31 cellular contexts compared by ENCODE assay signal in genomic region chr16:89280546-89281188, GRCh38.
"Had no signal": no experiment of that assay in that cellular context is flagged by ENCODE, and none has a peak within 500 bp of the region (broad histone marks: within the 10 kb centered on the region; RNA-seq: fewer than 3 reads in every experiment).

No MANE protein-coding gene starts in this region.

- H3K4me1 Mint-ChIP-seq: activated naive CD4-positive, alpha-beta T cell treated with anti-CD3 and anti-CD28 coated beads, Interleukin-2, amount 10 ng/mL, durations not matched to agents 7 days and 5 days; activated naive CD8-positive, alpha-beta T cell treated with anti-CD3 and anti-CD28 coated beads, Interleukin-2, amount 50 U/mL, for 24 hours had no signal

- H3K9me3 Mint-ChIP-seq: activated naive CD4-positive, alpha-beta T cell treated with anti-CD3 and anti-CD28 coated beads, Interleukin-2, amount 10 ng/mL, durations not matched to agents 7 days and 5 days; activated naive CD8-positive, alpha-beta T cell treated with anti-CD3 and anti-CD28 coated beads, Interleukin-2, amount 50 U/mL, for 24 hours; dendritic cell treated with granulocyte-macrophage colony-stimulating factor and Interleukin-4, amounts not matched to agents 40 ng/mL and 50 ng/mL, for 4 days; memory B cell; stimulated activated memory B cell treated with anti-CD40 and anti-IgM and Interleukin-4, amounts not matched to agents 10 μg/mL and 1 μg/mL and 100 μg/mL, for 72 hours; stimulated activated naive CD8-positive, alpha-beta T cell treated with anti-CD3 and anti-CD28 coated beads, Interleukin-15, amount 100 ng/mL, for 72 hours; T-helper 2 cell treated with Interferon-gamma antibody and Interleukin-4, amounts not matched to agents 5 μg/mL and 100 μg/mL, for 36 hours had no signal

- H3K27me3 Mint-ChIP-seq: activated naive CD4-positive, alpha-beta T cell treated with anti-CD3 and anti-CD28 coated beads, Interleukin-2, amount 10 ng/mL, durations not matched to agents 7 days and 5 days; activated naive CD8-positive, alpha-beta T cell treated with anti-CD3 and anti-CD28 coated beads, Interleukin-2, amount 50 U/mL, for 24 hours; dendritic cell treated with granulocyte-macrophage colony-stimulating factor and Interleukin-4, amounts not matched to agents 40 ng/mL and 50 ng/mL, for 4 days; memory B cell; naive thymus-derived CD4-positive, alpha-beta T cell; progenitor cell of endocrine pancreas; stimulated activated memory B cell treated with anti-CD40 and anti-IgM and Interleukin-4, amounts not matched to agents 10 μg/mL and 1 μg/mL and 100 μg/mL, for 72 hours; stimulated activated naive CD8-positive, alpha-beta T cell treated with anti-CD3 and anti-CD28 coated beads, Interleukin-15, amount 100 ng/mL, for 72 hours had no signal

- H3K27me3 ChIP-seq: esophagus squamous epithelium, hepatocyte, ovary, sigmoid colon, thyroid gland, upper lobe of left lung had no signal

- H3K4me1 ChIP-seq: esophagus squamous epithelium, sigmoid colon, thyroid gland, upper lobe of left lung had no signal

- ATAC-seq: activated naive CD8-positive, alpha-beta T cell treated with anti-CD3 and anti-CD28 coated beads, Interleukin-2, amount 50 U/mL, for 24 hours; left colon; naive thymus-derived CD4-positive, alpha-beta T cell; stimulated activated memory B cell treated with anti-CD40 and anti-IgM and Interleukin-4, amounts not matched to agents 10 μg/mL and 1 μg/mL and 100 μg/mL, for 72 hours; stimulated activated naive CD8-positive, alpha-beta T cell treated with anti-CD3 and anti-CD28 coated beads, Interleukin-15, amount 100 ng/mL, for 72 hours had no signal

- H3K27ac ChIP-seq: epithelial cell of prostate, esophagus squamous epithelium, hepatocyte, ovary, sigmoid colon, thyroid gland, upper lobe of left lung had no signal

- FAIRE-seq: endometrium, small intestine had no signal

- H3K36me3 ChIP-seq: ovary had no signal

- H3K4me3 Mint-ChIP-seq: activated naive CD4-positive, alpha-beta T cell treated with anti-CD3 and anti-CD28 coated beads, Interleukin-2, amount 10 ng/mL, durations not matched to agents 7 days and 5 days; activated naive CD8-positive, alpha-beta T cell treated with anti-CD3 and anti-CD28 coated beads, Interleukin-2, amount 50 U/mL, for 24 hours; dendritic cell treated with granulocyte-macrophage colony-stimulating factor and Interleukin-4, amounts not matched to agents 40 ng/mL and 50 ng/mL, for 4 days; memory B cell; stimulated activated memory B cell treated with anti-CD40 and anti-IgM and Interleukin-4, amounts not matched to agents 10 μg/mL and 1 μg/mL and 100 μg/mL, for 72 hours; stimulated activated naive CD8-positive, alpha-beta T cell treated with anti-CD3 and anti-CD28 coated beads, Interleukin-15, amount 100 ng/mL, for 72 hours; T-helper 2 cell treated with Interferon-gamma antibody and Interleukin-4, amounts not matched to agents 5 μg/mL and 100 μg/mL, for 36 hours had no signal

- H3K4me3 ChIP-seq: esophagus squamous epithelium, hepatocyte, ovary, sigmoid colon, thyroid gland, upper lobe of left lung had no signal

- DNase-seq: activated CD4-positive, alpha-beta T cell treated with anti-CD3 and anti-CD28 coated beads for 4 hours; activated CD4-positive, alpha-beta T cell treated with anti-CD3 and anti-CD28 coated beads, Interleukin-2, amount 50 U/mL, for 4 hours; activated CD8-positive, alpha-beta memory T cell treated with anti-CD3 and anti-CD28 coated beads for 24 hours; activated gamma-delta T cell; activated naive CD4-positive, alpha-beta T cell treated with anti-CD3 and anti-CD28 coated beads, Interleukin-2, amount 10 ng/mL, durations not matched to agents 7 days and 5 days; activated naive CD8-positive, alpha-beta T cell treated with anti-CD3 and anti-CD28 coated beads, Interleukin-2, amount 50 U/mL, for 24 hours; amygdala; caudate nucleus; esophagus squamous epithelium; foreskin melanocyte; islet precursor cell; left colon; midbrain; naive thymus-derived CD4-positive, alpha-beta T cell; ovary; sigmoid colon; small intestine; stimulated activated CD4-positive, alpha-beta T cell treated with anti-CD3 and anti-CD28 coated beads, Interleukin-4, amount 100 ng/mL, for 24 hours; stimulated activated naive CD8-positive, alpha-beta T cell treated with anti-CD3 and anti-CD28 coated beads, Interleukin-15, amount 100 ng/mL, for 72 hours; substantia nigra; T-helper 1 cell; thyroid gland had no signal

- H3K27ac Mint-ChIP-seq: activated naive CD4-positive, alpha-beta T cell treated with anti-CD3 and anti-CD28 coated beads, Interleukin-2, amount 10 ng/mL, durations not matched to agents 7 days and 5 days; activated naive CD8-positive, alpha-beta T cell treated with anti-CD3 and anti-CD28 coated beads, Interleukin-2, amount 50 U/mL, for 24 hours; dendritic cell treated with granulocyte-macrophage colony-stimulating factor and Interleukin-4, amounts not matched to agents 40 ng/mL and 50 ng/mL, for 4 days; memory B cell; naive thymus-derived CD4-positive, alpha-beta T cell; progenitor cell of endocrine pancreas; stimulated activated memory B cell treated with anti-CD40 and anti-IgM and Interleukin-4, amounts not matched to agents 10 μg/mL and 1 μg/mL and 100 μg/mL, for 72 hours; T-helper 2 cell treated with Interferon-gamma antibody and Interleukin-4, amounts not matched to agents 5 μg/mL and 100 μg/mL, for 36 hours had no signal

- H3K9me3 ChIP-seq: esophagus squamous epithelium, ovary, sigmoid colon, thyroid gland, upper lobe of left lung had no signal
